ENCODE assay signal across 23 cellular contexts in genomic region chr2:219449609-219450008, GRCh38. TPM values are rescaled to one million over a fixed set of nuclear protein-coding genes. Genes with fewer than 3 reads are reported as not detected.
A peak's percentile ranks its signal among the peaks of the same experiment; 100 is the strongest.
DNase-seq lines count a peak whose midpoint lies in the region; ATAC-seq and TF ChIP-seq lines count a peak whose summit lies in the region.
"Had no signal": no experiment of that assay in that cellular context is flagged by ENCODE, and none has a peak within 500 bp of the region (broad histone marks: within the 10 kb centered on the region; RNA-seq: fewer than 3 reads in every experiment).

No MANE protein-coding gene starts in this region.

- H3K36me3 ChIP-seq in esophagus squamous epithelium: no peaks in the 10 kb centered on the region
- peaks cover 0 to 35% of the 10 kb centered on the region in 2 donors for H3K36me3 ChIP-seq in psoas muscle (ENCODE audit: insufficient read depth in 1 of 2, low read depth in 1 of 2)
- peaks cover 0 to 4% of the 10 kb centered on the region in 2 donors for H3K36me3 ChIP-seq in aorta (ENCODE audit: control insufficient read depth in 1 of 2, insufficient read depth in 2 of 2, low read length in 1 of 2)

- intact Hi-C loops in cardiac septum (cut with DNase I): no loop called here
- intact Hi-C loops in left cardiac atrium (cut with DNase I): no loop called here
- intact Hi-C loops in esophagus squamous epithelium (cut with DNase I): no loop called here
- intact Hi-C loops in psoas muscle (cut with DNase I): loop anchor here in 1 of 2 donors (5.0 kb wide), 1 partner anchor 47 kb away; no protein-coding TSS in a partner anchor
- intact Hi-C loops in aorta (cut with DNase I): loop anchor here (5.0 to 10.0 kb wide), 2 partner anchors 45 to 48 kb away; partner anchors contain the start of gene GMPPA (in 1 of the 2)

- 71 to 77% methylated on average over 4 to 5 of the region's 5 CpGs for WGBS in esophagus squamous epithelium, 2 donors
- 69 to 86% (median 69%) methylated on average over 5 of the region's 5 CpGs for WGBS in psoas muscle, 3 donors
- 65 to 83% methylated on average over 5 of the region's 5 CpGs for WGBS in aorta, 2 donors

- DNase-seq in cardiac septum (ENCODE audit: low spot score) (peak; percentile 60), left cardiac atrium (no peak), esophagus squamous epithelium (lab: John Stamatoyannopoulos, UW) (no peak), psoas muscle (peak; percentile 4 to 32), aorta (peak in 1 of 2 donors; percentile 19), HCEC 1CT (no peak), T1000 (lab: John Stamatoyannopoulos, UW) (no peak), NCI-H2081 (lab: John Stamatoyannopoulos, UW) (no peak)
- DNase-seq: activated CD4-positive, alpha-beta T cell treated with anti-CD3 and anti-CD28 coated beads, Interleukin-2, amount 50 U/mL, for 1 hour; activated CD8-positive, alpha-beta memory T cell treated with anti-CD3 and anti-CD28 coated beads, Interleukin-2, amount 10 ng/mL, durations not matched to agents 7 days and 5 days; activated naive CD4-positive, alpha-beta T cell treated with Interleukin-2 at 50 U/mL for 16 hours; Caco-2; DND-41; foreskin melanocyte; hypothalamus; left ventricle myocardium superior; NCI-H2171; NCI-H526 treated with DMSO at 0.1 percent for 48 hours had no signal

- H3K4me3 ChIP-seq in esophagus squamous epithelium (peak overlapping the region in 2 of 4 donors; percentile 19 to 46), psoas muscle (no peak overlapping the region), aorta (ENCODE audit: low read length in 2 of 2) (no peak overlapping the region)
- H3K4me3 ChIP-seq: GM12878 had no signal

- H3K9me3 ChIP-seq in esophagus squamous epithelium (no peaks in the 10 kb centered on the region), psoas muscle (no peaks in the 10 kb centered on the region), aorta (ENCODE audit: control insufficient read depth, low read length) (no peaks in the 10 kb centered on the region)
- H3K9me3 ChIP-seq: Caco-2 had no signal

- H3K27me3 ChIP-seq in esophagus squamous epithelium (peaks cover 0 to 90% (median 0%) of the 10 kb centered on the region in 4 donors), psoas muscle (ENCODE audit: insufficient read depth in 3 of 3, low read length in 2 of 3) (no peaks in the 10 kb centered on the region), aorta (ENCODE audit: control insufficient read depth in 1 of 2, insufficient read depth in 2 of 2, low read length in 1 of 2) (no peaks in the 10 kb centered on the region)

- ATAC-seq in left cardiac atrium: no peak
- ATAC-seq in psoas muscle: no peak
- ATAC-seq in aorta (ENCODE audit: low FRiP score): no peak
- ATAC-seq: left ventricle myocardium superior, sciatic nerve had no signal

- no peak for TF ChIP-seq POLR2A in esophagus squamous epithelium (IDR thresholded peaks at IDR 0.05)

- peaks cover 0 to 42% (median 10%) of the 10 kb centered on the region in 3 donors for H3K4me1 ChIP-seq in esophagus squamous epithelium
- peaks cover 58% of the 10 kb centered on the region for H3K4me1 ChIP-seq in psoas muscle
- H3K4me1 ChIP-seq in aorta (ENCODE audit: control insufficient read depth in 1 of 2, insufficient read depth in 2 of 2, low read length in 2 of 2): peaks cover 2 to 4% of the 10 kb centered on the region in 2 donors
- H3K4me1 ChIP-seq: Caco-2 had no signal

- TF ChIP-seq CTCF in esophagus squamous epithelium (IDR thresholded peaks at IDR 0.05) (no peak), psoas muscle (IDR thresholded peaks at IDR 0.05) (no peak)

- H3K27ac ChIP-seq in esophagus squamous epithelium (peak overlapping the region; percentile 56 to 92 (median 84)), psoas muscle (peak overlapping the region; percentile 19), aorta (ENCODE audit: low read depth in 1 of 2, low read length in 2 of 2) (peak overlapping the region; percentile 43 to 93)

RNA-seq across cellular contexts. Expression of gene SPEG, which starts 15.0 kb away (rescaled TPM):
- 199 TPM for total RNA-seq in cardiac septum
- total RNA-seq in left cardiac atrium: 10 to 100 TPM; 94.6 to 94.9 TPM
- 10 to 100 TPM in 1 of 4 donors, 1 to 10 TPM in 3; 3.8 to 29.0 (median 5.0) TPM for total RNA-seq in esophagus squamous epithelium
- 100 to 1,000 TPM; 239 to 419 (median 304) TPM for total RNA-seq in psoas muscle
- 100 to 1,000 TPM in 2 of 3 donors, 10 to 100 TPM in 1; 34.8 to 190 (median 133) TPM for polyA plus RNA-seq in psoas muscle
- total RNA-seq in aorta: 100 to 1,000 TPM; 261 to 453 TPM
- 1,000 to 10,000 TPM in 1 of 2 donors, 10 to 100 TPM in 1; 81.6 to 1,108 TPM for polyA plus RNA-seq in aorta

RNA-seq across cellular contexts. Expression of gene DES, which starts 31.4 kb away (rescaled TPM):
- total RNA-seq in cardiac septum (21,230 TPM), left cardiac atrium (1,000 to 10,000 TPM; 5,895 to 7,519 TPM), esophagus squamous epithelium (1,000 to 10,000 TPM in 1 of 4 donors, 100 to 1,000 TPM in 3; 120 to 2,698 (median 303) TPM), psoas muscle (over 10,000 TPM; 12,653 to 14,820 (median 13,821) TPM), aorta (100 to 1,000 TPM; 282 to 314 TPM)
- polyA plus RNA-seq in psoas muscle (over 10,000 TPM in 2 of 3 donors, 1,000 to 10,000 TPM in 1; 8,143 to 13,925 (median 13,727) TPM), aorta (100 to 1,000 TPM in 1 of 2 donors, 10 to 100 TPM in 1; 22.5 to 145 TPM)
- total RNA-seq: A673; activated CD8-positive, alpha-beta memory T cell treated with anti-CD3 and anti-CD28 coated beads, Interleukin-2, amount 10 ng/mL, durations not matched to agents 7 days and 5 days; Caco-2; epithelial cell of proximal tubule; T-helper 2 cell treated with Interferon-gamma antibody and Interleukin-4, amounts not matched to agents 100 ng/mL and 5 ng/mL, for 36 hours had no signal
- polyA plus RNA-seq: GM12878 had no signal

RNA-seq across cellular contexts. Expression of gene GMPPA, which starts 49.1 kb away (rescaled TPM):
- total RNA-seq in cardiac septum (22.6 TPM), left cardiac atrium (10 to 100 TPM; 29.0 to 30.0 TPM), esophagus squamous epithelium (10 to 100 TPM; 18.1 to 31.1 (median 26.4) TPM), psoas muscle (10 to 100 TPM; 14.4 to 23.4 (median 18.2) TPM), aorta (10 to 100 TPM; 38.5 to 42.3 TPM)
- polyA plus RNA-seq in psoas muscle (10 to 100 TPM; 20.0 to 33.8 (median 26.9) TPM), aorta (100 to 1,000 TPM in 1 of 2 donors, 10 to 100 TPM in 1; 17.0 to 135 TPM)

Comparison
In these comparisons a context has a peak if more than half of its experiments do, and no peak if none do; other contexts are left out.
1. DNase-seq: peak in cardiac septum (single experiment) and psoas muscle (2 of 2); none in left cardiac atrium (single experiment), esophagus squamous epithelium (single experiment), HCEC 1CT (single experiment), T1000 (single experiment) and NCI-H2081 (0 of 2).
2. H3K27ac ChIP-seq: peak in every context shown above with its lines; median percentile 84 in esophagus squamous epithelium; 68 in aorta; 19 in psoas muscle.
3. intact Hi-C loops: an anchor here in aorta (5.0 to 10.0 kb wide); none called in cardiac septum, left cardiac atrium and esophagus squamous epithelium.